8 cellular contexts compared by ENCODE assay signal in the genomic region with DNA sequence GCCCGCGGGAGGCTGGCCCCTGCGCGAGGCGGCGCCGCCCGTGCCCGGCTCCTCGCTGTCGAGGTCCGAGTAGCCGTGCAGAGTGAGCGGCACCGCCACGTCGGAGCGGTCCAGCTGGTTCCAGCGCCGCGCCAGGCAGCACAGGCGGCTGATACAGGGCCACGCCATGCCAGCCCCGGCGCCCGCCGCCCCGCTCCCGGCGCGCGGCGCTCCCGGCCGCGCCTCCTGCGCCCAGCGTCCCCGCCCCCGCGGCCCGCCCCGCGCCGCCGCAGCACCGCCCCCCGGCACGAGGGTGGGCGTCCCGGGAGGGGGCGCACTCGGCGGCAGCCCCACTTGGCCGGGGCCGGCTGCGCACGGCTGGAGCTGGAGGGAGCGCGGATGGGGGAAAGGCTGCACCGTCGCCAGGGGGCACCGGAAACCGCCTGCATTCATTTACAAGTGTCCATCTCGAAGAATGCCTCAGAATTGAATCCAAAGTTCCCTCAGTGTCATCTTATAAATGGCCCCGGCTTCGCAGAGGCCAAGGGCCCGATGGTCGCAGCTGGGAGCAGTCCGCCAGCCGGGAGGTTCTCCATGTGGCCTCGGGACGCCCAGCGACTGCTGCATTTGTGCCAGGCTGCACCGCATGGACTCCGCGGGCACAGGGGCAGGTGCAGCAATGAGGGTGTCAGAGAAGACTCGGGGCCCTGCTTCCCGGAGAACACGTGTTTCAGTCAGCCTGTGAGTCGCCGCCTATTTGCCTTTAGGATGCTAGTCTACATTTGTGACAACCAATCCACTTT. TPM values are rescaled to one million over a fixed set of nuclear protein-coding genes. Genes with fewer than 3 reads are reported as not detected.
DNase-seq lines count a peak whose midpoint lies in the region; ATAC-seq and TF ChIP-seq lines count a peak whose summit lies in the region.

Gene MAP6D1 (minus strand): TSS at position 198 of the 782 bp plus-strand sequence. CDS start 30 bp downstream, at position 168.

- no peaks in the 10 kb centered on the region for H3K27me3 ChIP-seq in tibial nerve

- H2AFZ ChIP-seq in OCI-LY7 (ENCODE audit: low read length) = no peak within 1 kb of the TSS; the same call in 1 of the 2 replicates

- no TSS peak for BruUV-seq in OCI-LY7 (replicated peaks; lab: Mats Ljungman, UMichigan)

- H3K4me2 ChIP-seq in OCI-LY7 (ENCODE audit: low read length) = peak within 1 kb of the TSS; percentile 56

- no peak for TF ChIP-seq POLR2A in tibial nerve (IDR thresholded peaks at IDR 0.05)

- no peaks in the 10 kb centered on the region for H4K20me1 ChIP-seq in OCI-LY7 (ENCODE audit: insufficient read depth, low read length)

- peaks cover 14% of the 10 kb centered on the region for H3K27me3 Mint-ChIP-seq in nephron (ENCODE audit: low read depth)

- no peaks in the 10 kb centered on the region for H3K79me2 ChIP-seq in OCI-LY7 (ENCODE audit: insufficient read depth, low read depth, low read length)

- intact Hi-C loops in OCI-LY7 (cut with micrococcal nuclease; ENCODE audit: unreplicated experiment) = loop anchor here (1.0 kb wide), 1 partner anchor 59 kb away; the partner anchor contains the start of gene PARL

- peak; percentile 43 for ATAC-seq in HG03280 (IDR thresholded peaks at IDR 0.05; ENCODE audit: unreplicated experiment)

- no peaks in the 10 kb centered on the region for H3K9me3 ChIP-seq in OCI-LY7 (ENCODE audit: low read length)
- H3K9me3 ChIP-seq in tibial nerve = no peaks in the 10 kb centered on the region

- H3K4me1 ChIP-seq in OCI-LY7 (ENCODE audit: insufficient read depth, low read length, poor library complexity, severe bottlenecking) (peaks cover 14% of the 10 kb centered on the region), tibial nerve (peaks cover 0 to 20% (median 5%) of the 10 kb centered on the region in 4 donors)

- CTCF ChIA-PET in OCI-LY7 (lab: Charles Lee; ENCODE audit: unreplicated experiment) = interaction anchor here (0.8 kb wide), 1 partner anchor 22 kb away, joined by 3 read pairs; no protein-coding TSS in a partner anchor

- WGBS in tibial nerve, 2 donors = 8 to 11% methylated on average over 8 to 18 of the region's 82 CpGs

- no peak for TF ChIP-seq EP300 in tibial nerve (IDR thresholded peaks at IDR 0.05)

- H3K4me3 Mint-ChIP-seq in nephron = peak within 1 kb of the TSS; percentile 80 to 89 (median 84)

- POLR2A ChIA-PET in OCI-LY7 (lab: Charles Lee) = interaction anchor here (0.7 to 1.4 kb wide), 2 partner anchors 9 to 454 kb away, joined by 3 read pairs; no protein-coding TSS in a partner anchor

- H3K9me2 ChIP-seq in OCI-LY7 (ENCODE audit: insufficient read depth, low read length) = no peaks in the 10 kb centered on the region

- peak; percentile 57 for TF ChIP-seq CTCF in OCI-LY7 (conservative IDR thresholded peaks at IDR 0.05; ENCODE audit: low read length)
- peak; percentile 23 for TF ChIP-seq CTCF in foreskin fibroblast (IDR thresholded peaks at IDR 0.05; ENCODE audit: low read depth, low read length)
- peak; percentile 35 to 38 (median 37) for TF ChIP-seq CTCF in nephron (IDR thresholded peaks at IDR 0.05; ENCODE audit: unreplicated experiment in 3 of 3)
- peak in 3 of 5 experiments; percentile 16 to 42 (median 36) for TF ChIP-seq CTCF in tibial nerve (IDR thresholded peaks at IDR 0.05)

- H3K27ac ChIP-seq in OCI-LY7 (ENCODE audit: low read depth, low read length, poor library complexity, severe bottlenecking) (no peak within 1 kb of the TSS), tibial nerve (peak within 1 kb of the TSS in 1 of 4 donors; percentile 53)

- DNase-seq in activated effector memory CD4-positive, alpha-beta T cell treated with anti-CD3 and anti-CD28 coated beads, Interleukin-2, amount 50 U/mL, for 16 hours = peak; percentile 73
- DNase-seq in activated effector memory CD4-positive, alpha-beta T cell treated with Interleukin-2 at 50 U/mL for 16 hours = no peak
- DNase-seq in OCI-LY7 (ENCODE audit: low spot score) (peak; percentile 66), foreskin fibroblast (peak; percentile 35 to 77), tibial nerve (ENCODE audit: low spot score in 2 of 2) (no peak)
- peak; percentile 33 for DNase-seq in activated naive CD4-positive, alpha-beta T cell treated with Interleukin-2 at 50 U/mL for 16 hours

- H3K4me1 Mint-ChIP-seq in nephron = peaks cover 24% of the 10 kb centered on the region

- peak within 1 kb of the TSS in 1 of 3 experiments; percentile 46 for H3K27ac Mint-ChIP-seq in nephron

- H3K9me3 Mint-ChIP-seq in nephron = no peaks in the 10 kb centered on the region

- H3K4me3 ChIP-seq in OCI-LY7 (ENCODE audit: low read depth, low read length, poor library complexity, severe bottlenecking) = peak within 1 kb of the TSS; percentile 66
- H3K4me3 ChIP-seq in foreskin fibroblast (ENCODE audit: low read depth in 1 of 2, low read length in 2 of 2) = peak within 1 kb of the TSS; percentile 63
- H3K4me3 ChIP-seq in tibial nerve = peak within 1 kb of the TSS; percentile 24 to 71 (median 61)

- peaks cover 27% of the 10 kb centered on the region for H3K36me3 Mint-ChIP-seq in nephron (ENCODE audit: low read depth)

- H3K36me3 ChIP-seq in OCI-LY7 (ENCODE audit: insufficient read depth, low read length) (peaks cover 6% of the 10 kb centered on the region; the same call in 1 of the 2 replicates), tibial nerve (peaks cover 0 to 35% (median 0%) of the 10 kb centered on the region in 3 donors)

RNA-seq across cellular contexts. Expression of gene MAP6D1, which starts in this region (rescaled TPM):
- total RNA-seq in OCI-LY7 (2014; rRNA removed; shearing (Covaris generic)) = 0.88 and 1.5 TPM in 2 replicates
- 1.1 TPM in 2 replicates for total RNA-seq in OCI-LY7 (2022)
- total RNA-seq in tibial nerve = 10 to 100 TPM in 1 of 4 donors, 1 to 10 TPM in 2, under 1 TPM in 1; 0.42 to 21.6 (median 3.6) TPM

Comparison
In these comparisons a context has a peak if more than half of its experiments do, and no peak if none do; other contexts are left out.
1. DNase-seq: peak in activated effector memory CD4-positive, alpha-beta T cell treated with anti-CD3 and anti-CD28 coated beads, Interleukin-2, amount 50 U/mL, for 16 hours (single experiment), OCI-LY7 (single experiment), activated naive CD4-positive, alpha-beta T cell treated with Interleukin-2 at 50 U/mL for 16 hours (single experiment) and foreskin fibroblast (2 of 2); none in activated effector memory CD4-positive, alpha-beta T cell treated with Interleukin-2 at 50 U/mL for 16 hours (single experiment) and tibial nerve (0 of 2).
2. Peak in every context shown above with its lines, with median percentiles within 50 percentile points of each other: H3K4me3 ChIP-seq and CTCF ChIP-seq.